Comparison of ENCODE assay signal across 1 cellular context in genomic region chr3:98901465-98902174, GRCh38.
TF ChIP-seq lines count a peak whose summit lies in the region.

Gene DCBLD2 (minus strand): TSS chr3:98901695. CDS start chr3:98901326, 369 bp downstream.

TF ChIP-seq in HepG2, 621 proteins besides CTCF, POLR2A, EP300 and RAD21 (continued from another document and continues in another):
- TF ChIP-seq ATF6 (CRISPR knock-in tag; conservative IDR thresholded peaks at IDR 0.05) = 0 out of 2 replicates have a peak, but pooled peaks have one; percentile 47
- TF ChIP-seq KLF15 (CRISPR knock-in tag; IDR thresholded peaks at IDR 0.05; ENCODE audit: borderline replicate concordance) = no peak; the same call in 1 of the 2 replicates
- TF ChIP-seq FOXK1 (CRISPR knock-in tag; IDR thresholded peaks at IDR 0.05; ENCODE audit: borderline replicate concordance, low read depth) = 0 out of 2 replicates have a peak, but pooled peaks have one; percentile 54
- TF ChIP-seq ZNF703 (CRISPR knock-in tag; IDR thresholded peaks at IDR 0.05; ENCODE audit: borderline replicate concordance) = no peak
- no peak for TF ChIP-seq ARNT (IDR thresholded peaks at IDR 0.05)
- TF ChIP-seq ELF4 (CRISPR knock-in tag; IDR thresholded peaks at IDR 0.05; ENCODE audit: borderline replicate concordance) = peak; percentile 91
- no peak for TF ChIP-seq ZNF264 (CRISPR knock-in tag; IDR thresholded peaks at IDR 0.05)
- peak; percentile 60; the same call in 1 of the 2 replicates for TF ChIP-seq EEA1 (CRISPR knock-in tag; IDR thresholded peaks at IDR 0.05; ENCODE audit: borderline replicate concordance)
- TF ChIP-seq UBTF (CRISPR knock-in tag; IDR thresholded peaks at IDR 0.05) = peak; percentile 87
- no peak for TF ChIP-seq ZBTB20 (CRISPR knock-in tag; IDR thresholded peaks at IDR 0.05; ENCODE audit: borderline replicate concordance, low read depth)
- TF ChIP-seq TMF1 (CRISPR knock-in tag; IDR thresholded peaks at IDR 0.05; ENCODE audit: low read depth) = 0 out of 2 replicates have a peak, but pooled peaks have one; percentile 59
- no peak for TF ChIP-seq MTA3 (CRISPR knock-in tag; IDR thresholded peaks at IDR 0.05)
- no peak for TF ChIP-seq NONO (IDR thresholded peaks at IDR 0.05)
- TF ChIP-seq NONO (CRISPR knock-in tag; conservative IDR thresholded peaks at IDR 0.05) = no peak
- peak; percentile 38 for TF ChIP-seq NCOA2 (CRISPR knock-in tag; IDR thresholded peaks at IDR 0.05)
- no peak for TF ChIP-seq FOSL1 (CRISPR knock-in tag; IDR thresholded peaks at IDR 0.05; ENCODE audit: borderline replicate concordance)
- peak; percentile 42 for TF ChIP-seq ETV5 (CRISPR knock-in tag; IDR thresholded peaks at IDR 0.05; ENCODE audit: borderline replicate concordance)
- peak; percentile 92; the same call in 1 of the 2 replicates for TF ChIP-seq NFKB2 (CRISPR knock-in tag; IDR thresholded peaks at IDR 0.05; ENCODE audit: borderline replicate concordance)
- peak; percentile 25; the same call in 1 of the 2 replicates for TF ChIP-seq FOSL2 (CRISPR knock-in tag; IDR thresholded peaks at IDR 0.05)
- TF ChIP-seq ATF7-NPFF (CRISPR knock-in tag; IDR thresholded peaks at IDR 0.05; ENCODE audit: low read depth) = peak; percentile 95
- no peak for TF ChIP-seq RFX1 (IDR thresholded peaks at IDR 0.05)
- TF ChIP-seq CBX2 (IDR thresholded peaks at IDR 0.05; ENCODE audit: low read depth, low read length) = no peak
- TF ChIP-seq CBX2 (CRISPR knock-in tag; IDR thresholded peaks at IDR 0.05; ENCODE audit: low read depth) = no peak
- TF ChIP-seq SALL1 (CRISPR knock-in tag; IDR thresholded peaks at IDR 0.05) = peak; percentile 55
- TF ChIP-seq HOXD1 (CRISPR knock-in tag; IDR thresholded peaks at IDR 0.05) = peak; percentile 58; the same call in 1 of the 2 replicates
- TF ChIP-seq RNF219 (CRISPR knock-in tag; IDR thresholded peaks at IDR 0.05) = no peak
- TF ChIP-seq MEIS2 (CRISPR knock-in tag; IDR thresholded peaks at IDR 0.05) = no peak
- TF ChIP-seq CBX1 (IDR thresholded peaks at IDR 0.05; ENCODE audit: low read depth) = no peak
- no peak for TF ChIP-seq NRL (CRISPR knock-in tag; IDR thresholded peaks at IDR 0.05; ENCODE audit: borderline replicate concordance)
- 0 out of 2 replicates have a peak, but pooled peaks have one; percentile 21 for TF ChIP-seq ZNF441 (CRISPR knock-in tag; IDR thresholded peaks at IDR 0.05; ENCODE audit: borderline replicate concordance)
- peak in 1 of 2 experiments; percentile 68; a peak in 1 of 4 replicates for TF ChIP-seq KLF16 (CRISPR knock-in tag; IDR thresholded peaks at IDR 0.05)
- peak; percentile 78 for TF ChIP-seq ZNF883 (CRISPR knock-in tag; IDR thresholded peaks at IDR 0.05; ENCODE audit: not compliant biosample characterization)
- 0 out of 2 replicates have a peak, but pooled peaks have one; percentile 25 for TF ChIP-seq ZNF552 (CRISPR knock-in tag; IDR thresholded peaks at IDR 0.05; ENCODE audit: borderline replicate concordance)
- TF ChIP-seq STAG1 (CRISPR knock-in tag; IDR thresholded peaks at IDR 0.05) = no peak
- TF ChIP-seq MED1 (CRISPR knock-in tag; IDR thresholded peaks at IDR 0.05) = peak; percentile 34; the same call in 1 of the 2 replicates
- TF ChIP-seq DRAP1 (CRISPR knock-in tag; IDR thresholded peaks at IDR 0.05) = peak; percentile 73; the same call in 1 of the 2 replicates
- TF ChIP-seq SMAD1 (CRISPR knock-in tag; IDR thresholded peaks at IDR 0.05; ENCODE audit: borderline replicate concordance, low read depth) = no peak
- 0 out of 2 replicates have a peak, but pooled peaks have one; percentile 55 for TF ChIP-seq CERS6 (CRISPR knock-in tag; IDR thresholded peaks at IDR 0.05)
- peak; percentile 65 for TF ChIP-seq IKZF4 (CRISPR knock-in tag; IDR thresholded peaks at IDR 0.05; ENCODE audit: borderline replicate concordance, low read depth, not compliant biosample characterization)
- TF ChIP-seq ARID2 (CRISPR knock-in tag; IDR thresholded peaks at IDR 0.05; ENCODE audit: borderline replicate concordance) = peak; percentile 63; the same call in 1 of the 2 replicates
- peak; percentile 48; the same call in 1 of the 2 replicates for TF ChIP-seq ARNTL (CRISPR knock-in tag; IDR thresholded peaks at IDR 0.05)
- TF ChIP-seq KAT7 (CRISPR knock-in tag; IDR thresholded peaks at IDR 0.05; ENCODE audit: borderline replicate concordance) = peak; percentile 88; the same call in 1 of the 2 replicates
- TF ChIP-seq HBP1 (CRISPR knock-in tag; IDR thresholded peaks at IDR 0.05; ENCODE audit: low read depth) = 0 out of 2 replicates have a peak, but pooled peaks have one; percentile 22
- peak; percentile 35; the same call in 1 of the 2 replicates for TF ChIP-seq ZNF446 (CRISPR knock-in tag; IDR thresholded peaks at IDR 0.05)
- TF ChIP-seq MTF1 (CRISPR knock-in tag; IDR thresholded peaks at IDR 0.05) = peak; percentile 77
- TF ChIP-seq ZNF619 (CRISPR knock-in tag; IDR thresholded peaks at IDR 0.05) = no peak
- no peak for TF ChIP-seq NFE2 (CRISPR knock-in tag; IDR thresholded peaks at IDR 0.05)
- peak; percentile 60 for TF ChIP-seq ZNF781 (CRISPR knock-in tag; IDR thresholded peaks at IDR 0.05; ENCODE audit: borderline replicate concordance, not compliant biosample characterization)
- no peak for TF ChIP-seq ZNF746 (CRISPR knock-in tag; IDR thresholded peaks at IDR 0.05)
- TF ChIP-seq CHD2 (IDR thresholded peaks at IDR 0.05; ENCODE audit: low read depth, low read length) = peak; percentile 32; the same call in 1 of the 2 replicates
- no peak for TF ChIP-seq ZHX1 (CRISPR knock-in tag; IDR thresholded peaks at IDR 0.05; ENCODE audit: low read depth)
- TF ChIP-seq NKX3-1 (CRISPR knock-in tag; IDR thresholded peaks at IDR 0.05) = no peak
- peak; percentile 90 for TF ChIP-seq NFYB (CRISPR knock-in tag; IDR thresholded peaks at IDR 0.05)
- no peak for TF ChIP-seq FIP1L1 (IDR thresholded peaks at IDR 0.05; ENCODE audit: borderline replicate concordance, insufficient read depth, low read depth, low read length)
- TF ChIP-seq MYNN (CRISPR knock-in tag; IDR thresholded peaks at IDR 0.05; ENCODE audit: low read depth) = no peak
- TF ChIP-seq ZNF263 (CRISPR knock-in tag; IDR thresholded peaks at IDR 0.05) = peak; percentile 37
- TF ChIP-seq ZNF850 (CRISPR knock-in tag; conservative IDR thresholded peaks at IDR 0.05) = no peak
- 0 out of 2 replicates have a peak, but pooled peaks have one; percentile 28 for TF ChIP-seq ZNF510 (CRISPR knock-in tag; IDR thresholded peaks at IDR 0.05; ENCODE audit: low read depth)
- TF ChIP-seq PITX1 (CRISPR knock-in tag; IDR thresholded peaks at IDR 0.05) = peak; percentile 40; the same call in 1 of the 2 replicates
- no peak for TF ChIP-seq ZBTB7B (CRISPR knock-in tag; IDR thresholded peaks at IDR 0.05)
- peak; percentile 95 for TF ChIP-seq SAFB2 (CRISPR knock-in tag; IDR thresholded peaks at IDR 0.05; ENCODE audit: borderline replicate concordance, low read depth)
- 0 out of 2 replicates have a peak, but pooled peaks have one; percentile 46 for TF ChIP-seq ATF5 (CRISPR knock-in tag; IDR thresholded peaks at IDR 0.05; ENCODE audit: low read depth)
- no peak for TF ChIP-seq ZNF713 (CRISPR knock-in tag; IDR thresholded peaks at IDR 0.05)
- TF ChIP-seq CENPX (CRISPR knock-in tag; IDR thresholded peaks at IDR 0.05) = no peak
- TF ChIP-seq ZNF672 (CRISPR knock-in tag; IDR thresholded peaks at IDR 0.05) = no peak
- peak; percentile 51; the same call in 1 of the 2 replicates for TF ChIP-seq HOXA3 (CRISPR knock-in tag; IDR thresholded peaks at IDR 0.05)
- peak; percentile 69 for TF ChIP-seq POLR2AphosphoS5 (IDR thresholded peaks at IDR 0.05; ENCODE audit: low read depth, low read length)
